Comparison of ENCODE assay signal across 1 cellular context in genomic region chr5:12661617-12662370, GRCh38.
TF ChIP-seq lines count a peak whose summit lies in the region.

No MANE protein-coding gene starts in this region.

TF ChIP-seq in WTC11, 78 proteins besides CTCF, POLR2A, EP300 and RAD21 (continued from another document and continues in another):
- TF ChIP-seq FOXP4 (CRISPR knock-in tag; IDR thresholded peaks at IDR 0.05): no peak
- TF ChIP-seq ZNF281 (CRISPR knock-in tag; IDR thresholded peaks at IDR 0.05): peak; percentile 50; the same call in 1 of the 2 replicates
- TF ChIP-seq FOXP1 (CRISPR knock-in tag; IDR thresholded peaks at IDR 0.05; ENCODE audit: borderline replicate concordance): peak; percentile 94
- peak; percentile 93 for TF ChIP-seq EMX1 (CRISPR knock-in tag; IDR thresholded peaks at IDR 0.05)
- TF ChIP-seq MXD4 (CRISPR knock-in tag; IDR thresholded peaks at IDR 0.05; ENCODE audit: borderline replicate concordance): no peak
- TF ChIP-seq NFE2L1 (CRISPR knock-in tag; IDR thresholded peaks at IDR 0.05): no peak
- TF ChIP-seq ETV6 (CRISPR knock-in tag; IDR thresholded peaks at IDR 0.05): no peak
- no peak for TF ChIP-seq USF1 (CRISPR knock-in tag; IDR thresholded peaks at IDR 0.05)
- peak; percentile 64; the same call in 1 of the 2 replicates for TF ChIP-seq PREB (CRISPR knock-in tag; IDR thresholded peaks at IDR 0.05; ENCODE audit: borderline replicate concordance)
- no peak for TF ChIP-seq NFYB (CRISPR knock-in tag; conservative IDR thresholded peaks at IDR 0.05; ENCODE audit: low read depth)
- peak; percentile 27; the same call in 1 of the 2 replicates for TF ChIP-seq ARID4B (CRISPR knock-in tag; IDR thresholded peaks at IDR 0.05; ENCODE audit: borderline replicate concordance)
- TF ChIP-seq SOX15 (CRISPR knock-in tag; IDR thresholded peaks at IDR 0.05): no peak
- no peak for TF ChIP-seq FOXJ3 (CRISPR knock-in tag; IDR thresholded peaks at IDR 0.05; ENCODE audit: borderline replicate concordance)
- TF ChIP-seq ZNF263 (CRISPR knock-in tag; IDR thresholded peaks at IDR 0.05; ENCODE audit: low read depth): no peak
- TF ChIP-seq NR1H2 (CRISPR knock-in tag; IDR thresholded peaks at IDR 0.05): no peak
- TF ChIP-seq ZNF138 (CRISPR knock-in tag; conservative IDR thresholded peaks at IDR 0.05): peak; percentile 90
- 0 out of 2 replicates have a peak, but pooled peaks have one; percentile 63 for TF ChIP-seq CREB1 (CRISPR knock-in tag; IDR thresholded peaks at IDR 0.05)
- no peak for TF ChIP-seq GABPB1 (CRISPR knock-in tag; IDR thresholded peaks at IDR 0.05)
- TF ChIP-seq NR2C2 (CRISPR knock-in tag; IDR thresholded peaks at IDR 0.05): no peak
- TF ChIP-seq CDX4 (CRISPR knock-in tag; IDR thresholded peaks at IDR 0.05; ENCODE audit: borderline replicate concordance): no peak
- peak; percentile 83 for TF ChIP-seq SMAD3 (CRISPR knock-in tag; IDR thresholded peaks at IDR 0.05; ENCODE audit: borderline replicate concordance)
- TF ChIP-seq ATF2 (CRISPR knock-in tag; IDR thresholded peaks at IDR 0.05; ENCODE audit: borderline replicate concordance, low read depth): peak; percentile 46; the same call in 1 of the 2 replicates
- TF ChIP-seq TP53 (CRISPR knock-in tag; IDR thresholded peaks at IDR 0.05): no peak
- no peak for TF ChIP-seq ZSCAN18 (CRISPR knock-in tag; IDR thresholded peaks at IDR 0.05)
- no peak for TF ChIP-seq CBFB (CRISPR knock-in tag; IDR thresholded peaks at IDR 0.05; ENCODE audit: low read depth)
- TF ChIP-seq ELF4 (CRISPR knock-in tag; IDR thresholded peaks at IDR 0.05; ENCODE audit: low read depth): no peak
- TF ChIP-seq ESRRA (CRISPR knock-in tag; IDR thresholded peaks at IDR 0.05; ENCODE audit: borderline replicate concordance): no peak; the same call in 1 of the 2 replicates
- TF ChIP-seq CREM (CRISPR knock-in tag; IDR thresholded peaks at IDR 0.05): no peak
- peak; percentile 51; the same call in 1 of the 2 replicates for TF ChIP-seq ZNF317 (CRISPR knock-in tag; IDR thresholded peaks at IDR 0.05; ENCODE audit: borderline replicate concordance, low read depth)
- no peak; the same call in 1 of the 2 replicates for TF ChIP-seq ATF1 (CRISPR knock-in tag; IDR thresholded peaks at IDR 0.05)
- peak; percentile 52; the same call in 1 of the 2 replicates for TF ChIP-seq E2F1 (CRISPR knock-in tag; IDR thresholded peaks at IDR 0.05)
- TF ChIP-seq ZNF671 (CRISPR knock-in tag; IDR thresholded peaks at IDR 0.05): peak; percentile 87
- no peak; the same call in 1 of the 2 replicates for TF ChIP-seq FOXK1 (CRISPR knock-in tag; IDR thresholded peaks at IDR 0.05)
- TF ChIP-seq ZNF532 (CRISPR knock-in tag; IDR thresholded peaks at IDR 0.05; ENCODE audit: borderline replicate concordance): peak; percentile 10; the same call in 1 of the 2 replicates
- TF ChIP-seq TEAD1 (CRISPR knock-in tag; IDR thresholded peaks at IDR 0.05): 0 out of 2 replicates have a peak, but pooled peaks have one; percentile 85
